ENCODE assay signal across 1 cellular context in genomic region chr2:86195055-86195807, GRCh38.
A peak's percentile ranks its signal among the peaks of the same experiment; 100 is the strongest.
TF ChIP-seq lines count a peak whose summit lies in the region.

Gene IMMT (minus strand): TSS chr2:86195462. CDS start chr2:86195382, 80 bp downstream.

TF ChIP-seq in GM23338, 12 proteins besides CTCF, POLR2A, EP300 and RAD21 (continued from another document):
- TF ChIP-seq, protein P1, sequence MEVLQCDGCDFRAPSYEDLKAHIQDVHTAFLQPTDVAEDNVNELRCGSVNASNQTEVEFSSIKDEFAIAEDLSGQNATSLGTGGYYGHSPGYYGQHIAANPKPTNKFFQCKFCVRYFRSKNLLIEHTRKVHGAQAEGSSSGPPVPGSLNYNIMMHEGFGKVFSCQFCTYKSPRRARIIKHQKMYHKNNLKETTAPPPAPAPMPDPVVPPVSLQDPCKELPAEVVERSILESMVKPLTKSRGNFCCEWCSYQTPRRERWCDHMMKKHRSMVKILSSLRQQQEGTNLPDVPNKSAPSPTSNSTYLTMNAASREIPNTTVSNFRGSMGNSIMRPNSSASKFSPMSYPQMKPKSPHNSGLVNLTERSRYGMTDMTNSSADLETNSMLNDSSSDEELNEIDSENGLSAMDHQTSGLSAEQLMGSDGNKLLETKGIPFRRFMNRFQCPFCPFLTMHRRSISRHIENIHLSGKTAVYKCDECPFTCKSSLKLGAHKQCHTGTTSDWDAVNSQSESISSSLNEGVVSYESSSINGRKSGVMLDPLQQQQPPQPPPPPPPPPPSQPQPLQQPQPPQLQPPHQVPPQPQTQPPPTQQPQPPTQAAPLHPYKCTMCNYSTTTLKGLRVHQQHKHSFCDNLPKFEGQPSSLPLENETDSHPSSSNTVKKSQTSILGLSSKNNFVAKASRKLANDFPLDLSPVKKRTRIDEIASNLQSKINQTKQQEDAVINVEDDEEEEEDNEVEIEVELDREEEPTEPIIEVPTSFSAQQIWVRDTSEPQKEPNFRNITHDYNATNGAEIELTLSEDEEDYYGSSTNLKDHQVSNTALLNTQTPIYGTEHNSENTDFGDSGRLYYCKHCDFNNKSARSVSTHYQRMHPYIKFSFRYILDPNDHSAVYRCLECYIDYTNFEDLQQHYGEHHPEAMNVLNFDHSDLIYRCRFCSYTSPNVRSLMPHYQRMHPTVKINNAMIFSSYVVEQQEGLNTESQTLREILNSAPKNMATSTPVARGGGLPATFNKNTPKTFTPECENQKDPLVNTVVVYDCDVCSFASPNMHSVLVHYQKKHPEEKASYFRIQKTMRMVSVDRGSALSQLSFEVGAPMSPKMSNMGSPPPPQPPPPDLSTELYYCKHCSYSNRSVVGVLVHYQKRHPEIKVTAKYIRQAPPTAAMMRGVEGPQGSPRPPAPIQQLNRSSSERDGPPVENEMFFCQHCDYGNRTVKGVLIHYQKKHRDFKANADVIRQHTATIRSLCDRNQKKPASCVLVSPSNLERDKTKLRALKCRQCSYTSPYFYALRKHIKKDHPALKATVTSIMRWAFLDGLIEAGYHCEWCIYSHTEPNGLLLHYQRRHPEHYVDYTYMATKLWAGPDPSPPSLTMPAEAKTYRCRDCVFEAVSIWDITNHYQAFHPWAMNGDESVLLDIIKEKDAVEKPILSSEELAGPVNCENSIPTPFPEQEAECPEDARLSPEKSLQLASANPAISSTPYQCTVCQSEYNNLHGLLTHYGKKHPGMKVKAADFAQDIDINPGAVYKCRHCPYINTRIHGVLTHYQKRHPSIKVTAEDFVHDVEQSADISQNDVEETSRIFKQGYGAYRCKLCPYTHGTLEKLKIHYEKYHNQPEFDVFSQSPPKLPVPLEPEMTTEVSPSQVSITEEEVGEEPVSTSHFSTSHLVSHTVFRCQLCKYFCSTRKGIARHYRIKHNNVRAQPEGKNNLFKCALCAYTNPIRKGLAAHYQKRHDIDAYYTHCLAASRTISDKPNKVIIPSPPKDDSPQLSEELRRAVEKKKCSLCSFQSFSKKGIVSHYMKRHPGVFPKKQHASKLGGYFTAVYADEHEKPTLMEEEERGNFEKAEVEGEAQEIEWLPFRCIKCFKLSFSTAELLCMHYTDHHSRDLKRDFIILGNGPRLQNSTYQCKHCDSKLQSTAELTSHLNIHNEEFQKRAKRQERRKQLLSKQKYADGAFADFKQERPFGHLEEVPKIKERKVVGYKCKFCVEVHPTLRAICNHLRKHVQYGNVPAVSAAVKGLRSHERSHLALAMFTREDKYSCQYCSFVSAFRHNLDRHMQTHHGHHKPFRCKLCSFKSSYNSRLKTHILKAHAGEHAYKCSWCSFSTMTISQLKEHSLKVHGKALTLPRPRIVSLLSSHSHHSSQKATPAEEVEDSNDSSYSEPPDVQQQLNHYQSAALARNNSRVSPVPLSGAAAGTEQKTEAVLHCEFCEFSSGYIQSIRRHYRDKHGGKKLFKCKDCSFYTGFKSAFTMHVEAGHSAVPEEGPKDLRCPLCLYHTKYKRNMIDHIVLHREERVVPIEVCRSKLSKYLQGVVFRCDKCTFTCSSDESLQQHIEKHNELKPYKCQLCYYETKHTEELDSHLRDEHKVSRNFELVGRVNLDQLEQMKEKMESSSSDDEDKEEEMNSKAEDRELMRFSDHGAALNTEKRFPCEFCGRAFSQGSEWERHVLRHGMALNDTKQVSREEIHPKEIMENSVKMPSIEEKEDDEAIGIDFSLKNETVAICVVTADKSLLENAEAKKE (CRISPR knock-in tag; IDR thresholded peaks at IDR 0.05) = no peak
- TF ChIP-seq EZH2 (IDR thresholded peaks at IDR 0.05; ENCODE audit: low read depth, unreplicated experiment) = no peak
- peak; percentile 94 for TF ChIP-seq POLR2AphosphoS5 (IDR thresholded peaks at IDR 0.05; ENCODE audit: low read depth)
- TF ChIP-seq, protein P2, sequence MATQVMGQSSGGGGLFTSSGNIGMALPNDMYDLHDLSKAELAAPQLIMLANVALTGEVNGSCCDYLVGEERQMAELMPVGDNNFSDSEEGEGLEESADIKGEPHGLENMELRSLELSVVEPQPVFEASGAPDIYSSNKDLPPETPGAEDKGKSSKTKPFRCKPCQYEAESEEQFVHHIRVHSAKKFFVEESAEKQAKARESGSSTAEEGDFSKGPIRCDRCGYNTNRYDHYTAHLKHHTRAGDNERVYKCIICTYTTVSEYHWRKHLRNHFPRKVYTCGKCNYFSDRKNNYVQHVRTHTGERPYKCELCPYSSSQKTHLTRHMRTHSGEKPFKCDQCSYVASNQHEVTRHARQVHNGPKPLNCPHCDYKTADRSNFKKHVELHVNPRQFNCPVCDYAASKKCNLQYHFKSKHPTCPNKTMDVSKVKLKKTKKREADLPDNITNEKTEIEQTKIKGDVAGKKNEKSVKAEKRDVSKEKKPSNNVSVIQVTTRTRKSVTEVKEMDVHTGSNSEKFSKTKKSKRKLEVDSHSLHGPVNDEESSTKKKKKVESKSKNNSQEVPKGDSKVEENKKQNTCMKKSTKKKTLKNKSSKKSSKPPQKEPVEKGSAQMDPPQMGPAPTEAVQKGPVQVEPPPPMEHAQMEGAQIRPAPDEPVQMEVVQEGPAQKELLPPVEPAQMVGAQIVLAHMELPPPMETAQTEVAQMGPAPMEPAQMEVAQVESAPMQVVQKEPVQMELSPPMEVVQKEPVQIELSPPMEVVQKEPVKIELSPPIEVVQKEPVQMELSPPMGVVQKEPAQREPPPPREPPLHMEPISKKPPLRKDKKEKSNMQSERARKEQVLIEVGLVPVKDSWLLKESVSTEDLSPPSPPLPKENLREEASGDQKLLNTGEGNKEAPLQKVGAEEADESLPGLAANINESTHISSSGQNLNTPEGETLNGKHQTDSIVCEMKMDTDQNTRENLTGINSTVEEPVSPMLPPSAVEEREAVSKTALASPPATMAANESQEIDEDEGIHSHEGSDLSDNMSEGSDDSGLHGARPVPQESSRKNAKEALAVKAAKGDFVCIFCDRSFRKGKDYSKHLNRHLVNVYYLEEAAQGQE (IDR thresholded peaks at IDR 0.05; ENCODE audit: unreplicated experiment) = peak; percentile 25
- TF ChIP-seq, protein P3, sequence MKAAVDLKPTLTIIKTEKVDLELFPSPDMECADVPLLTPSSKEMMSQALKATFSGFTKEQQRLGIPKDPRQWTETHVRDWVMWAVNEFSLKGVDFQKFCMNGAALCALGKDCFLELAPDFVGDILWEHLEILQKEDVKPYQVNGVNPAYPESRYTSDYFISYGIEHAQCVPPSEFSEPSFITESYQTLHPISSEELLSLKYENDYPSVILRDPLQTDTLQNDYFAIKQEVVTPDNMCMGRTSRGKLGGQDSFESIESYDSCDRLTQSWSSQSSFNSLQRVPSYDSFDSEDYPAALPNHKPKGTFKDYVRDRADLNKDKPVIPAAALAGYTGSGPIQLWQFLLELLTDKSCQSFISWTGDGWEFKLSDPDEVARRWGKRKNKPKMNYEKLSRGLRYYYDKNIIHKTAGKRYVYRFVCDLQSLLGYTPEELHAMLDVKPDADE (IDR thresholded peaks at IDR 0.05) = peak; percentile 80; the same call in 1 of the 2 replicates
TF ChIP-seq in GM23338: peak in this region for 3.
